12 cellular contexts compared by ENCODE assay signal in the genomic region with DNA sequence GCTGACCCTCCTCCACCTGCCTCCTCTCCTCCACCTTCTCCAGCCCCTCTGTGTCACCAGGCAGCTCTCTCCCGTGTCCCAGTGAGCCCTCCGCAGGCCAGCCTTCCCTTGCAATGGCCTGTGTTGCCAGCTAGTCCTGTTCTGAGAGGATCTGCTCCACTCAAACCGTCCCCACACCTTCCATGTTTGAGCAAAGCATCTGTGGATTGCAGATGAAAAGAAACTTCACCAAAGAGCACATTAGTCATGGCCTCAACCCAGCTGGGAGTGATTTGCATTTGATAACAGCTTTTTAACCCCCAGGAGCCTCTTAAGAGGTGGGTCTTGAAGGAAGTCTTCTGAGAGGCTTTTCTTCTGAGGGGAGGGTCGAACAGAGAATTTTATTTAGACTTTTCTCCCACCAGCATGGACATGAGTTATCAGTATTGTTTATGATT.
DNase-seq lines count a peak whose midpoint lies in the region; TF ChIP-seq lines count a peak whose summit lies in the region.
"Had no signal": no experiment of that assay in that cellular context is flagged by ENCODE, and none has a peak within 500 bp of the region (broad histone marks: within the 10 kb centered on the region; RNA-seq: fewer than 3 reads in every experiment).

No MANE protein-coding gene starts in this region.

- no peaks in the 10 kb centered on the region for H3K27me3 ChIP-seq in effector memory CD4-positive, alpha-beta T cell (replicated peaks; ENCODE audit: control insufficient read depth, insufficient read depth, low read length, poor library complexity, severe bottlenecking)

- H3K9me3 ChIP-seq in effector memory CD4-positive, alpha-beta T cell (ENCODE audit: control insufficient read depth, low read length): no peaks in the 10 kb centered on the region

- peak overlapping the region; percentile 90 for H3K27ac Mint-ChIP-seq in osteocyte (ENCODE audit: unreplicated experiment)
- H3K27ac Mint-ChIP-seq: CD8-positive, alpha-beta T cell had no signal

- TF ChIP-seq CTCF in foreskin fibroblast (IDR thresholded peaks at IDR 0.05; ENCODE audit: low read depth, low read length): no peak
- no peak for TF ChIP-seq CTCF in osteocyte (IDR thresholded peaks at IDR 0.05)

- H3K9me3 Mint-ChIP-seq in osteocyte (ENCODE audit: unreplicated experiment): no peaks in the 10 kb centered on the region
- H3K9me3 Mint-ChIP-seq: CD8-positive, alpha-beta T cell had no signal

- no peak overlapping the region for H3K4me3 ChIP-seq in foreskin fibroblast (ENCODE audit: low read depth in 1 of 2, low read length in 2 of 2)
- no peak overlapping the region for H3K4me3 ChIP-seq in effector memory CD4-positive, alpha-beta T cell (ENCODE audit: insufficient read depth, low read depth, low read length, poor library complexity, severe bottlenecking)

- no peaks in the 10 kb centered on the region for H3K27me3 Mint-ChIP-seq in osteocyte (ENCODE audit: unreplicated experiment)

- no peak overlapping the region for H3K27ac ChIP-seq in effector memory CD4-positive, alpha-beta T cell (ENCODE audit: insufficient read depth, low read length, poor library complexity, severe bottlenecking)

- H3K36me3 Mint-ChIP-seq in osteocyte (ENCODE audit: unreplicated experiment): peaks cover 32% of the 10 kb centered on the region
- H3K36me3 Mint-ChIP-seq: CD8-positive, alpha-beta T cell had no signal

- H3K4me1 Mint-ChIP-seq in osteocyte (ENCODE audit: unreplicated experiment): peaks cover 78% of the 10 kb centered on the region

- H3K36me3 ChIP-seq in effector memory CD4-positive, alpha-beta T cell (ENCODE audit: control insufficient read depth, insufficient read depth, low read length): no peaks in the 10 kb centered on the region

- DNase-seq in Daoy (ENCODE audit: low read depth) (peak; percentile 68), RPMI7951 (ENCODE audit: low read depth) (peak; percentile 76), foreskin fibroblast (peak; percentile 68 to 80), osteocyte (ENCODE audit: extremely low spot score, unreplicated experiment) (no peak), NCI-H1092 treated with DMSO at 0.1 percent for 48 hours (lab: John Stamatoyannopoulos, UW) (no peak), activated gamma-delta T cell (lab: John Stamatoyannopoulos, UW) (no peak), MV-4-11 (lab: John Stamatoyannopoulos, UW) (no peak)
- DNase-seq in effector memory CD4-positive, alpha-beta T cell: no peak
- DNase-seq: CD8-positive, alpha-beta T cell; GOT3; NCI-H2081; T-helper 9 cell had no signal

- no peaks in the 10 kb centered on the region for H3K4me1 ChIP-seq in effector memory CD4-positive, alpha-beta T cell (ENCODE audit: control insufficient read depth, insufficient read depth, low read length, poor library complexity, severe bottlenecking)

- H3K4me3 Mint-ChIP-seq in osteocyte (ENCODE audit: unreplicated experiment): no peak overlapping the region
- H3K4me3 Mint-ChIP-seq: CD8-positive, alpha-beta T cell had no signal

Comparison
In these comparisons a context has a peak if more than half of its experiments do, and no peak if none do; other contexts are left out.
1. DNase-seq: peak in Daoy (single experiment), RPMI7951 (single experiment) and foreskin fibroblast (2 of 2); none in osteocyte (single experiment), NCI-H1092 treated with DMSO at 0.1 percent for 48 hours (single experiment), effector memory CD4-positive, alpha-beta T cell (0 of 3), activated gamma-delta T cell (single experiment) and MV-4-11 (single experiment).